Comparison of ENCODE assay signal across 15 cellular contexts in genomic region chr21:43894206-43894577, GRCh38. TPM values are rescaled to one million over a fixed set of nuclear protein-coding genes. Genes with fewer than 3 reads are reported as not detected.
DNase-seq lines count a peak whose midpoint lies in the region; ATAC-seq, FAIRE-seq and TF ChIP-seq lines count a peak whose summit lies in the region.
"Had no signal": no experiment of that assay in that cellular context is flagged by ENCODE, and none has a peak within 500 bp of the region (broad histone marks: within the 10 kb centered on the region; RNA-seq: fewer than 3 reads in every experiment).

No MANE protein-coding gene starts in this region.

- CTCF ChIA-PET in CD8-positive, alpha-beta T cell (lab: Charles Lee), result interaction anchor here (2.4 kb wide), 1 partner anchor 45 kb away, joined by 11 read pairs; no protein-coding TSS in a partner anchor

- H3K36me3 ChIP-seq in ACC112 (ENCODE audit: insufficient read depth, low read length), result peaks cover 5% of the 10 kb centered on the region; the same call in 1 of the 2 replicates
- H3K36me3 ChIP-seq in CD8-positive, alpha-beta T cell (ENCODE audit: insufficient read depth, low read length), result no peaks in the 10 kb centered on the region
- peaks cover 3% of the 10 kb centered on the region in 2 donors for H3K36me3 ChIP-seq in muscle layer of duodenum (ENCODE audit: control insufficient read depth in 1 of 2, insufficient read depth in 2 of 2, low read length in 2 of 2)
- H3K36me3 ChIP-seq: adrenal gland, pancreas had no signal

- H3K79me2 ChIP-seq in ACC112 (ENCODE audit: control insufficient read depth, insufficient read depth, low read length, unreplicated experiment), result peaks cover 28% of the 10 kb centered on the region

- no peaks in the 10 kb centered on the region for H3K27me3 Mint-ChIP-seq in CD8-positive, alpha-beta T cell (ENCODE audit: low read depth)
- H3K27me3 Mint-ChIP-seq in activated T-helper 1 cell treated with anti-CD3 and anti-CD28 coated beads, Interleukin-12 subunit alpha, Interleukin-12 subunit beta, Interleukin-2, Interleukin-4 antibody, amounts not matched to agents 30 ng/mL and 10 ng/mL and 1 ng/mL, durations not matched to agents 14 hours and 24 hours and 36 hours (ENCODE audit: insufficient read depth), result no peaks in the 10 kb centered on the region

- H3K27ac ChIP-seq in ACC112 (ENCODE audit: low read depth, low read length) (no peak overlapping the region), muscle layer of duodenum (ENCODE audit: low read length) (no peak overlapping the region)
- no peak overlapping the region for H3K27ac ChIP-seq in CD8-positive, alpha-beta T cell (ENCODE audit: low read depth, low read length)
- H3K27ac ChIP-seq: pancreas, testis had no signal

- H3K9me3 ChIP-seq in CD8-positive, alpha-beta T cell (ENCODE audit: low read length), result no peaks in the 10 kb centered on the region
- H3K9me3 ChIP-seq in muscle layer of duodenum (ENCODE audit: control insufficient read depth in 1 of 2, low read length in 2 of 2), result no peaks in the 10 kb centered on the region
- H3K9me3 ChIP-seq: adrenal gland, pancreas, testis had no signal

- POLR2A ChIA-PET in CD8-positive, alpha-beta T cell (lab: Charles Lee), result interaction anchor here (0.6 to 2.0 kb wide), 5 partner anchors 28 to 83 kb away, joined by 3 to 8 read pairs (median 3); partner anchors contain the start of gene AGPAT3

- no peaks in the 10 kb centered on the region for H3K27me3 ChIP-seq in ACC112 (ENCODE audit: insufficient read depth, low read length)
- H3K27me3 ChIP-seq in CD8-positive, alpha-beta T cell (ENCODE audit: insufficient read depth, low read length), result no peaks in the 10 kb centered on the region
- no peaks in the 10 kb centered on the region for H3K27me3 ChIP-seq in muscle layer of duodenum (ENCODE audit: low read depth, low read length)
- H3K27me3 ChIP-seq: adrenal gland, MG63, pancreas, testis had no signal

- H3K9me3 Mint-ChIP-seq in CD8-positive, alpha-beta T cell, result no peaks in the 10 kb centered on the region
- no peaks in the 10 kb centered on the region for H3K9me3 Mint-ChIP-seq in activated T-helper 1 cell treated with anti-CD3 and anti-CD28 coated beads, Interleukin-12 subunit alpha, Interleukin-12 subunit beta, Interleukin-2, Interleukin-4 antibody, amounts not matched to agents 30 ng/mL and 10 ng/mL and 1 ng/mL, durations not matched to agents 14 hours and 24 hours and 36 hours

- H3K4me3 ChIP-seq in ACC112 (ENCODE audit: low read depth, low read length) (peak overlapping the region; percentile 48), muscle layer of duodenum (ENCODE audit: low read depth in 1 of 2, low read length in 2 of 2) (peak overlapping the region; percentile 7 to 32)
- H3K4me3 ChIP-seq in CD8-positive, alpha-beta T cell (ENCODE audit: low read depth, low read length), result peak overlapping the region; percentile 5
- H3K4me3 ChIP-seq: adrenal gland, MG63, testis had no signal

- peaks cover 36% of the 10 kb centered on the region for H3K36me3 Mint-ChIP-seq in CD8-positive, alpha-beta T cell
- peaks cover 35% of the 10 kb centered on the region for H3K36me3 Mint-ChIP-seq in activated T-helper 1 cell treated with anti-CD3 and anti-CD28 coated beads, Interleukin-12 subunit alpha, Interleukin-12 subunit beta, Interleukin-2, Interleukin-4 antibody, amounts not matched to agents 30 ng/mL and 10 ng/mL and 1 ng/mL, durations not matched to agents 14 hours and 24 hours and 36 hours (ENCODE audit: low read depth)

- DNase-seq in CD8-positive, alpha-beta T cell, result no peak
- no peak for DNase-seq in activated T-helper 1 cell treated with anti-CD3 and anti-CD28 coated beads, Interleukin-12 subunit alpha, Interleukin-12 subunit beta, Interleukin-2, Interleukin-4 antibody, amounts not matched to agents 30 ng/mL and 10 ng/mL and 1 ng/mL, durations not matched to agents 14 hours and 24 hours and 36 hours (ENCODE audit: low spot score)
- DNase-seq in glomerular visceral epithelial cell (ENCODE audit: extremely low spot score), result no peak
- no peak for DNase-seq in RCC 7860 (ENCODE audit: low spot score)
- DNase-seq in NOMO-1 treated with DMSO at 0.1 percent for 48 hours (lab: John Stamatoyannopoulos, UW; ENCODE audit: unreplicated experiment), result no peak
- DNase-seq in COR-L47 (lab: John Stamatoyannopoulos, UW), result no peak
- DNase-seq: central memory CD4-positive, alpha-beta T cell; MG63; NCI-H2029 treated with DMSO at 0.1 percent for 48 hours; NCI-H524; pancreas; testis had no signal

- ATAC-seq in CD8-positive, alpha-beta T cell, result peak; percentile 47

- H3K4me1 Mint-ChIP-seq in CD8-positive, alpha-beta T cell (ENCODE audit: low read depth), result peaks cover 47% of the 10 kb centered on the region
- H3K4me1 Mint-ChIP-seq in activated T-helper 1 cell treated with anti-CD3 and anti-CD28 coated beads, Interleukin-12 subunit alpha, Interleukin-12 subunit beta, Interleukin-2, Interleukin-4 antibody, amounts not matched to agents 30 ng/mL and 10 ng/mL and 1 ng/mL, durations not matched to agents 14 hours and 24 hours and 36 hours (ENCODE audit: low read depth), result peaks cover 37% of the 10 kb centered on the region

- H3K4me3 Mint-ChIP-seq in CD8-positive, alpha-beta T cell, result peak overlapping the region; percentile 79
- H3K4me3 Mint-ChIP-seq in activated T-helper 1 cell treated with anti-CD3 and anti-CD28 coated beads, Interleukin-12 subunit alpha, Interleukin-12 subunit beta, Interleukin-2, Interleukin-4 antibody, amounts not matched to agents 30 ng/mL and 10 ng/mL and 1 ng/mL, durations not matched to agents 14 hours and 24 hours and 36 hours, result peak overlapping the region; percentile 24

- peaks cover 7% of the 10 kb centered on the region for H3K4me1 ChIP-seq in ACC112 (ENCODE audit: control insufficient read depth, insufficient read depth, low read length, unreplicated experiment)
- peaks cover 25% of the 10 kb centered on the region for H3K4me1 ChIP-seq in CD8-positive, alpha-beta T cell (ENCODE audit: insufficient read depth, low read length)
- H3K4me1 ChIP-seq in muscle layer of duodenum (ENCODE audit: control insufficient read depth in 1 of 2, insufficient read depth in 2 of 2, low read length in 2 of 2), result peaks cover 7 to 12% of the 10 kb centered on the region in 2 donors
- H3K4me1 ChIP-seq: testis had no signal

- peak overlapping the region; percentile 88 for H3K27ac Mint-ChIP-seq in CD8-positive, alpha-beta T cell
- H3K27ac Mint-ChIP-seq in activated T-helper 1 cell treated with anti-CD3 and anti-CD28 coated beads, Interleukin-12 subunit alpha, Interleukin-12 subunit beta, Interleukin-2, Interleukin-4 antibody, amounts not matched to agents 30 ng/mL and 10 ng/mL and 1 ng/mL, durations not matched to agents 14 hours and 24 hours and 36 hours, result peak overlapping the region; percentile 64

- no peak for FAIRE-seq in RCC 7860 (lab: Jason Lieb, UNC)
- FAIRE-seq: pancreas had no signal

- no peak for TF ChIP-seq CTCF in CD8-positive, alpha-beta T cell (IDR thresholded peaks at IDR 0.05)

- no peak overlapping the region for H2AFZ ChIP-seq in ACC112 (ENCODE audit: low read length, unreplicated experiment)

- intact Hi-C loops in CD8-positive, alpha-beta T cell (cut with DNase I, micrococcal nuclease), result no loop called here
- intact Hi-C loops in activated T-helper 1 cell treated with anti-CD3 and anti-CD28 coated beads, Interleukin-12 subunit alpha, Interleukin-12 subunit beta, Interleukin-2, Interleukin-4 antibody, amounts not matched to agents 30 ng/mL and 10 ng/mL and 1 ng/mL, durations not matched to agents 14 hours and 24 hours and 36 hours (cut with micrococcal nuclease), result no loop called here

RNA-seq across cellular contexts. Expression of gene AGPAT3, which starts 29.2 kb away (rescaled TPM):
- 10 to 100 TPM; 34.6 to 37.5 TPM for total RNA-seq in CD8-positive, alpha-beta T cell
- total RNA-seq in activated T-helper 1 cell treated with anti-CD3 and anti-CD28 coated beads, Interleukin-12 subunit alpha, Interleukin-12 subunit beta, Interleukin-2, Interleukin-4 antibody, amounts not matched to agents 30 ng/mL and 10 ng/mL and 1 ng/mL, durations not matched to agents 14 hours and 24 hours and 36 hours, result 127 and 132 TPM in 2 replicates
